In genomic region chr3:128503164-128503651, GRCh38 we compare ENCODE assay signal across 1 cellular context.
TF ChIP-seq lines count a peak whose summit lies in the region.

No MANE protein-coding gene starts in this region.

TF ChIP-seq in GM23338, 12 proteins besides CTCF, POLR2A, EP300 and RAD21 (continued from another document):
- TF ChIP-seq ZNF462 (CRISPR knock-in tag; IDR thresholded peaks at IDR 0.05): no peak
- TF ChIP-seq REST (IDR thresholded peaks at IDR 0.05; ENCODE audit: unreplicated experiment): no peak
- no peak for TF ChIP-seq EZH2phosphoT487 (IDR thresholded peaks at IDR 0.05; ENCODE audit: unreplicated experiment)
- TF ChIP-seq JUNB (IDR thresholded peaks at IDR 0.05; ENCODE audit: unreplicated experiment): no peak
- TF ChIP-seq ETS1 (IDR thresholded peaks at IDR 0.05): no peak
- no peak for TF ChIP-seq ZNF331 (CRISPR knock-in tag; IDR thresholded peaks at IDR 0.05; ENCODE audit: low read depth)
- TF ChIP-seq EZH2 (IDR thresholded peaks at IDR 0.05; ENCODE audit: low read depth, unreplicated experiment): no peak
- TF ChIP-seq STAT1 (IDR thresholded peaks at IDR 0.05; ENCODE audit: unreplicated experiment): no peak
- TF ChIP-seq CREB1 (CRISPR knock-in tag; IDR thresholded peaks at IDR 0.05; ENCODE audit: low read depth): no peak
